ENCODE assay signal across 25 cellular contexts in genomic region chr6:43128926-43129325, GRCh38. TPM values are rescaled to one million over a fixed set of nuclear protein-coding genes. Genes with fewer than 3 reads are reported as not detected.
DNase-seq lines count a peak whose midpoint lies in the region; ATAC-seq and TF ChIP-seq lines count a peak whose summit lies in the region.
"Had no signal": no experiment of that assay in that cellular context is flagged by ENCODE, and none has a peak within 500 bp of the region (broad histone marks: within the 10 kb centered on the region; RNA-seq: fewer than 3 reads in every experiment).

No MANE protein-coding gene starts in this region.

- H3K27ac ChIP-seq in neuronal stem cell (replicated peaks; ENCODE audit: low read length) (no peak overlapping the region), hepatocyte (no peak overlapping the region)
- H3K27ac ChIP-seq: gastroesophageal sphincter, parathyroid adenoma, right atrium auricular region had no signal

- H2BK5ac ChIP-seq in neuronal stem cell (ENCODE audit: low read length), result no peak overlapping the region

- H3K79me1 ChIP-seq in neuronal stem cell (ENCODE audit: low read depth, low read length), result peaks cover 18% of the 10 kb centered on the region

- WGBS in neuronal stem cell (ENCODE audit: extremely low coverage in 2 of 2, insufficient read length in 2 of 2, insufficient replicate concordance in 1 of 2), 2 donors, result no CpG with 5 or more reads among the region's 16 CpGs
- WGBS in hepatocyte (ENCODE audit: low lambda C conversion rate, missing lambda C conversion rate), result 93% methylated on average over 16 of the region's 16 CpGs

- peaks cover 43% of the 10 kb centered on the region for H3K79me2 ChIP-seq in hepatocyte

- no peak for ATAC-seq in GM19467 (IDR thresholded peaks at IDR 0.05; ENCODE audit: unreplicated experiment)
- ATAC-seq: gastroesophageal sphincter; stimulated activated effector memory CD8-positive, alpha-beta T cell treated with anti-CD3 and anti-CD28 coated beads, Interleukin-12 subunit alpha, Interleukin-12 subunit beta, amount 100 ng/mL, for 72 hours had no signal

- no peaks in the 10 kb centered on the region for H4K20me1 ChIP-seq in hepatocyte (ENCODE audit: insufficient read depth, poor library complexity, severe bottlenecking)

- H3K18ac ChIP-seq in neuronal stem cell (ENCODE audit: low read length), result peak overlapping the region; percentile 11

- H3K9ac ChIP-seq in neuronal stem cell (ENCODE audit: low read depth, low read length, poor library complexity), result no peak overlapping the region
- H3K9ac ChIP-seq: parathyroid adenoma had no signal

- H3K4me1 ChIP-seq in neuronal stem cell (ENCODE audit: control insufficient read depth in 2 of 2, insufficient read depth in 1 of 2, low read depth in 1 of 2, low read length in 2 of 2) (peaks cover 2 to 7% of the 10 kb centered on the region in 2 donors), hepatocyte (ENCODE audit: insufficient read depth) (peaks cover 31% of the 10 kb centered on the region)
- H3K4me1 ChIP-seq: Caco-2 had no signal

- H2BK12ac ChIP-seq in neuronal stem cell (ENCODE audit: low read length), result peak overlapping the region; percentile 60

- H2AFZ ChIP-seq in neuronal stem cell (ENCODE audit: low read length), result no peak overlapping the region
- no peak overlapping the region for H2AFZ ChIP-seq in hepatocyte
- H2AFZ ChIP-seq: parathyroid adenoma had no signal

- H3K4me3 ChIP-seq in MG63 (no peak overlapping the region), neuronal stem cell (ENCODE audit: low read length in 2 of 2) (no peak overlapping the region), hepatocyte (no peak overlapping the region)
- H3K4me3 ChIP-seq: esophagus muscularis mucosa, gastroesophageal sphincter, GM12878, right atrium auricular region had no signal

- H3K14ac ChIP-seq in neuronal stem cell (ENCODE audit: low read length), result no peak overlapping the region

- H2BK120ac ChIP-seq in neuronal stem cell (ENCODE audit: low read depth, low read length), result no peak overlapping the region

- peak overlapping the region; percentile 65 for H2AK5ac ChIP-seq in neuronal stem cell (ENCODE audit: low read depth, low read length)

- no peak overlapping the region for H4K91ac ChIP-seq in neuronal stem cell (ENCODE audit: low read depth, low read length, poor library complexity)

- no peaks in the 10 kb centered on the region for H3K9me2 ChIP-seq in hepatocyte (replicated peaks; ENCODE audit: insufficient read depth)

- TF ChIP-seq CTCF in hepatocyte (IDR thresholded peaks at IDR 0.05; ENCODE audit: poor library complexity), result no peak

- no peaks in the 10 kb centered on the region for H3K27me3 ChIP-seq in MG63
- H3K27me3 ChIP-seq in neuronal stem cell (ENCODE audit: control insufficient read depth in 3 of 3, insufficient read depth in 3 of 3, low read depth in 1 of 3, low read length in 3 of 3), result no peaks in the 10 kb centered on the region
- H3K27me3 ChIP-seq in hepatocyte, result no peaks in the 10 kb centered on the region
- H3K27me3 ChIP-seq: esophagus muscularis mucosa, gastroesophageal sphincter, right atrium auricular region had no signal

- no peak overlapping the region for H2BK15ac ChIP-seq in neuronal stem cell (ENCODE audit: low read length)

- H4K8ac ChIP-seq in neuronal stem cell (ENCODE audit: low read depth, low read length), result no peak overlapping the region

- H3K36me3 ChIP-seq in MG63 (no peaks in the 10 kb centered on the region), neuronal stem cell (replicated peaks in 1 of 2; ENCODE audit: control insufficient read depth in 2 of 2, insufficient read depth in 2 of 2, low read length in 2 of 2) (peaks cover 16 to 44% of the 10 kb centered on the region in 2 donors), hepatocyte (replicated peaks; ENCODE audit: insufficient read depth, low read depth) (no peaks in the 10 kb centered on the region)
- H3K36me3 ChIP-seq: esophagus muscularis mucosa, gastroesophageal sphincter, right atrium auricular region had no signal

- H3K23ac ChIP-seq in neuronal stem cell (ENCODE audit: low read depth, low read length, poor library complexity), result peak overlapping the region; percentile 49

- no peak overlapping the region for H3K4me2 ChIP-seq in neuronal stem cell (ENCODE audit: insufficient read depth, low read length, poor library complexity, severe bottlenecking)
- no peak overlapping the region for H3K4me2 ChIP-seq in hepatocyte

- H3K9me3 ChIP-seq in MG63, result no peaks in the 10 kb centered on the region
- no peaks in the 10 kb centered on the region for H3K9me3 ChIP-seq in neuronal stem cell (replicated peaks in 1 of 2; ENCODE audit: control insufficient read depth in 2 of 2, insufficient read depth in 1 of 2, low read depth in 1 of 2, low read length in 2 of 2)
- no peaks in the 10 kb centered on the region for H3K9me3 ChIP-seq in hepatocyte (ENCODE audit: low read depth)
- H3K9me3 ChIP-seq: Caco-2, esophagus muscularis mucosa, gastroesophageal sphincter, right atrium auricular region had no signal

- no peak overlapping the region for H3K4ac ChIP-seq in neuronal stem cell (ENCODE audit: low read length)

- DNase-seq in EH (ENCODE audit: low read depth) (peak; percentile 66), MG63 (peak; percentile 18), fibroblast of gingiva (ENCODE audit: low read depth) (peak; percentile 41), neuronal stem cell (ENCODE audit: low spot score) (no peak), hepatocyte (ENCODE audit: low spot score) (no peak), NCI-H82 (lab: John Stamatoyannopoulos, UW) (no peak)
- DNase-seq in activated CD4-positive, alpha-beta T cell treated with anti-CD3 and anti-CD28 coated beads for 48 hours, result no peak
- DNase-seq: activated CD8-positive, alpha-beta memory T cell treated with anti-CD3 and anti-CD28 coated beads for 24 hours; activated gamma-delta T cell; C1 segment of cervical spinal cord; Caco-2; dermis blood vessel endothelial cell; H9; NCI-H1105 treated with DMSO at 0.1 percent for 48 hours; NCI-H2029 treated with DMSO at 0.1 percent for 48 hours; NCI-H345; stimulated activated CD4-positive, alpha-beta T cell treated with anti-CD3 and anti-CD28 coated beads, Interleukin-12 subunit alpha, Interleukin-12 subunit beta, amount 100 ng/mL, for 4 hours; stimulated activated CD4-positive, alpha-beta T cell treated with anti-CD3 and anti-CD28 coated beads, Interleukin-4, amount 100 ng/mL, for 24 hours had no signal

RNA-seq across cellular contexts. Expression of gene SRF, which starts 42.1 kb away (rescaled TPM):
- total RNA-seq in MG63 (2014; rRNA removed; shearing (Covaris generic); ENCODE audit: low replicate concordance), result 20.9 and 22.8 TPM in 2 replicates
- polyA plus RNA-seq in neuronal stem cell (2013, experiment 1 of 2), result 33.8 TPM
- polyA plus RNA-seq in neuronal stem cell (2013, experiment 2 of 2), result 33.2 TPM
- total RNA-seq in hepatocyte, result 19.1 and 22.0 TPM in 2 replicates
- 7.4 and 9.3 TPM in 2 replicates for polyA plus RNA-seq in hepatocyte

RNA-seq across cellular contexts. Expression of gene PTK7, which starts 52.8 kb away (rescaled TPM):
- total RNA-seq in MG63 (2014; rRNA removed; shearing (Covaris generic); ENCODE audit: low replicate concordance), result 45.0 and 57.3 TPM in 2 replicates
- 43.8 TPM for polyA plus RNA-seq in neuronal stem cell (2013, experiment 1 of 2)
- polyA plus RNA-seq in neuronal stem cell (2013, experiment 2 of 2), result 43.3 TPM
- total RNA-seq in hepatocyte, result 108 and 127 TPM in 2 replicates
- 159 and 162 TPM in 2 replicates for polyA plus RNA-seq in hepatocyte

RNA-seq across cellular contexts. Expression of gene CUL9, which starts 53.1 kb away (rescaled TPM):
- total RNA-seq in MG63 (2014; rRNA removed; shearing (Covaris generic); ENCODE audit: low replicate concordance), result 6.2 and 47.2 TPM in 2 replicates
- polyA plus RNA-seq in neuronal stem cell (2013, experiment 1 of 2), result 10.3 TPM
- polyA plus RNA-seq in neuronal stem cell (2013, experiment 2 of 2), result 11.1 TPM
- total RNA-seq in hepatocyte, result 13.4 and 26.2 TPM in 2 replicates
- 20.1 and 22.3 TPM in 2 replicates for polyA plus RNA-seq in hepatocyte

Comparison
In these comparisons a context has a peak if more than half of its experiments do, and no peak if none do; other contexts are left out.
1. DNase-seq: peak in EH (single experiment), MG63 (single experiment) and fibroblast of gingiva (single experiment); none in neuronal stem cell (single experiment), hepatocyte (single experiment), activated CD4-positive, alpha-beta T cell treated with anti-CD3 and anti-CD28 coated beads for 48 hours (single experiment) and NCI-H82 (single experiment).